In the genomic region with DNA sequence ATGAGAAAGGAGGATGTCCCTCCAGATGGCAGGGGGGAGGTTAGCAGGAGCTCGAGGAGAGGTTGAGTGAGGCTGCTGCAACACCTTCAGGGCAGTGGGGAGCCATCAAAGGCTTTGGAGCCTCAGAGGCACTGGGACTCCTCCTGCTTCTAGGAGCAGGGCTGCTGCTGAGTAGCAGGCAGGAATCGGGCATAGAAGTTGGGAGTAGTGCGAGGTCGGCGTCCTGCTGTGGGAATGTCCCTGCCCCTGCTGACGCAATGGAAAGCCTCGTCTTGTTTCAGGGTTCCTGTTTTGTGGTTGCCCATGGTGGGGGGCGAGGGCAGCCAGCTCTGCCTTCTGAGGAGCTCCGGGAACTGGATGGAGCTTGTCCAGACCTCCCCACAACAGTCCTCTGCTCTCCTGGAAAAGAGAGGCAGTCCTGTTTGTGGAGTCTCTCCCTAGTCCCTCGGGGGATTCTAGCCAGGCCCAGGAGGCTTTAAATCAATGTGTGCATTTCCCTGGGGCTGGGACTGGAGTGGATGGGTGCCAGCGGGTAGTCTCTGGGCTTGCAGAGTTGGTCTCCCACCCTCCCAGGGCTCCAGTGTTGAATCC, we compare ENCODE assay signal across 10 cellular contexts.
DNase-seq lines count a peak whose midpoint lies in the region; ATAC-seq, FAIRE-seq and TF ChIP-seq lines count a peak whose summit lies in the region.
"Had no signal": no experiment of that assay in that cellular context is flagged by ENCODE, and none has a peak within 500 bp of the region (broad histone marks: within the 10 kb centered on the region; RNA-seq: fewer than 3 reads in every experiment).

No MANE protein-coding gene starts in this region.

- H3K4me1 ChIP-seq in OCI-LY7 (ENCODE audit: insufficient read depth, low read length, poor library complexity, severe bottlenecking) (peaks cover 93% of the 10 kb centered on the region), psoas muscle (peaks cover 57% of the 10 kb centered on the region), small intestine (ENCODE audit: control insufficient read depth in 2 of 2, insufficient read depth in 1 of 2, low read depth in 1 of 2, low read length in 1 of 2) (peaks cover 0 to 26% of the 10 kb centered on the region in 2 donors)

- H3K9me2 ChIP-seq in OCI-LY7 (ENCODE audit: insufficient read depth, low read length), result no peaks in the 10 kb centered on the region

- no peak for TF ChIP-seq CTCF in GM06990 (IDR thresholded peaks at IDR 0.05; ENCODE audit: insufficient read depth, low read length, poor library complexity, severe bottlenecking)
- no peak for TF ChIP-seq CTCF in OCI-LY7 (conservative IDR thresholded peaks at IDR 0.05; ENCODE audit: low read length)
- TF ChIP-seq CTCF in fibroblast of villous mesenchyme (IDR thresholded peaks at IDR 0.05; ENCODE audit: insufficient read depth, low read depth, low read length), result no peak
- TF ChIP-seq CTCF in psoas muscle (IDR thresholded peaks at IDR 0.05), result no peak

- no peak for FAIRE-seq in small intestine (lab: Jason Lieb, UNC)
- FAIRE-seq: bronchial epithelial cell had no signal

- H3K79me2 ChIP-seq in OCI-LY7 (ENCODE audit: insufficient read depth, low read depth, low read length), result peaks cover 96% of the 10 kb centered on the region

- DNase-seq in GM06990 (ENCODE audit: extremely low read depth, insufficient read length) (peak; percentile 66), OCI-LY7 (ENCODE audit: low spot score) (peak; percentile 43), fibroblast of villous mesenchyme (ENCODE audit: low read depth) (peak; percentile 80), psoas muscle (peak in 1 of 2 donors; percentile 70), NCI-H2171 treated with DMSO at 0.1 percent for 48 hours (lab: John Stamatoyannopoulos, UW) (no peak), cortex of kidney (lab: John Stamatoyannopoulos, UW) (no peak), small intestine (no peak), NCI-H748 (lab: John Stamatoyannopoulos, UW; ENCODE audit: unreplicated experiment) (no peak)
- DNase-seq: NCI-H1105 had no signal

- no peaks in the 10 kb centered on the region for H3K9me3 ChIP-seq in OCI-LY7 (ENCODE audit: low read length)
- no peaks in the 10 kb centered on the region for H3K9me3 ChIP-seq in psoas muscle
- H3K9me3 ChIP-seq in small intestine (ENCODE audit: control insufficient read depth, low read depth), result no peaks in the 10 kb centered on the region

- H3K4me3 ChIP-seq in GM06990 (replicated peaks; ENCODE audit: low read depth, low read length), result peak overlapping the region; percentile 81
- peak overlapping the region; percentile 76 for H3K4me3 ChIP-seq in OCI-LY7 (ENCODE audit: low read depth, low read length, poor library complexity, severe bottlenecking)
- H3K4me3 ChIP-seq in fibroblast of villous mesenchyme (ENCODE audit: low read depth, low read length), result no peak overlapping the region
- no peak overlapping the region for H3K4me3 ChIP-seq in psoas muscle
- no peak overlapping the region for H3K4me3 ChIP-seq in small intestine (ENCODE audit: low read depth in 1 of 2, low read length in 2 of 2)

- no peaks in the 10 kb centered on the region for H3K27me3 ChIP-seq in GM06990 (replicated peaks; ENCODE audit: control insufficient read depth, insufficient read depth, low read length)
- H3K27me3 ChIP-seq in psoas muscle (ENCODE audit: insufficient read depth in 3 of 3, low read length in 2 of 3), result no peaks in the 10 kb centered on the region
- H3K27me3 ChIP-seq in small intestine (ENCODE audit: control insufficient read depth in 2 of 2, insufficient read depth in 2 of 2, low read length in 2 of 2), result no peaks in the 10 kb centered on the region

- peak overlapping the region; percentile 90 for H3K4me2 ChIP-seq in OCI-LY7 (ENCODE audit: low read length)

- H2AFZ ChIP-seq in OCI-LY7 (ENCODE audit: low read length), result no peak overlapping the region

- WGBS in psoas muscle, 3 donors, result 72 to 83% (median 75%) methylated on average over 11 of the region's 11 CpGs
- 51 to 72% (median 71%) methylated on average over 11 of the region's 11 CpGs for WGBS in small intestine, 3 donors

- BruUV-seq in OCI-LY7 (replicated peaks; lab: Mats Ljungman, UMichigan), result no TSS peak

- H3K36me3 ChIP-seq in GM06990 (ENCODE audit: control insufficient read depth, insufficient read depth, low read length) (peaks cover 2% of the 10 kb centered on the region), OCI-LY7 (ENCODE audit: insufficient read depth, low read length) (peaks cover 7% of the 10 kb centered on the region; the same call in 1 of the 2 replicates), psoas muscle (ENCODE audit: insufficient read depth in 1 of 2, low read depth in 1 of 2) (peaks cover 0 to 9% of the 10 kb centered on the region in 2 donors), small intestine (ENCODE audit: control insufficient read depth in 2 of 2, insufficient read depth in 2 of 2, low read length in 2 of 2) (no peaks in the 10 kb centered on the region)

- CTCF ChIA-PET in OCI-LY7 (lab: Charles Lee; ENCODE audit: unreplicated experiment), result interaction anchor here (0.8 to 1.6 kb wide), 2 partner anchors 46 to 97 kb away, joined by 3 to 5 read pairs; no protein-coding TSS in a partner anchor

- peak overlapping the region; percentile 90 for H3K27ac ChIP-seq in OCI-LY7 (ENCODE audit: low read depth, low read length, poor library complexity, severe bottlenecking)
- peak overlapping the region; percentile 73 for H3K27ac ChIP-seq in psoas muscle
- H3K27ac ChIP-seq in small intestine (ENCODE audit: low read depth in 1 of 2, low read length in 1 of 2), result peak overlapping the region in 1 of 2 donors; percentile 84

- H4K20me1 ChIP-seq in OCI-LY7 (ENCODE audit: insufficient read depth, low read length), result peaks cover 4% of the 10 kb centered on the region; the same call in 1 of the 2 replicates

- intact Hi-C loops in OCI-LY7 (cut with micrococcal nuclease; ENCODE audit: unreplicated experiment), result loop anchor here (2.0 to 10.0 kb wide), 4 partner anchors 18 to 1216 kb away; a partner anchor contains a TSS
- intact Hi-C loops in psoas muscle (cut with DNase I), result no loop called here

- no peak for ATAC-seq in psoas muscle

- POLR2A ChIA-PET in OCI-LY7 (lab: Charles Lee), result interaction anchor here (0.7 to 6.6 kb wide), 7 partner anchors 12 to 75 kb away, joined by 3 to 60 read pairs (median 3); no protein-coding TSS in a partner anchor

Comparison
In these comparisons a context has a peak if more than half of its experiments do, and no peak if none do; other contexts are left out.
1. DNase-seq: peak in GM06990 (single experiment), OCI-LY7 (single experiment) and fibroblast of villous mesenchyme (single experiment); none in NCI-H2171 treated with DMSO at 0.1 percent for 48 hours (single experiment), cortex of kidney (single experiment), small intestine (single experiment) and NCI-H748 (single experiment).
2. H3K4me3 ChIP-seq: peak in GM06990 (single experiment) and OCI-LY7 (single experiment); none in fibroblast of villous mesenchyme (single experiment), psoas muscle (single experiment) and small intestine (0 of 2).